25 cellular contexts compared by ENCODE assay signal in genomic region chr12:125311050-125311449, GRCh38.
"Had no signal": no experiment of that assay in that cellular context is flagged by ENCODE, and none has a peak within 500 bp of the region (broad histone marks: within the 10 kb centered on the region; RNA-seq: fewer than 3 reads in every experiment).

No MANE protein-coding gene starts in this region.

- DNase-seq: stimulated activated CD4-positive, alpha-beta T cell treated with anti-CD3 and anti-CD28 coated beads, Interleukin-2, amount 100 ng/mL, for 48 hours; stimulated activated CD4-positive, alpha-beta T cell treated with anti-CD3 and anti-CD28 coated beads, Interleukin-4, amount 100 ng/mL, for 1 hour; stimulated activated CD4-positive, alpha-beta T cell treated with anti-CD3 and anti-CD28 coated beads, Interleukin-4, amount 100 ng/mL, for 24 hours; stimulated activated CD4-positive, alpha-beta T cell treated with anti-CD3 and anti-CD28 coated beads, Interleukin-4, amount 100 ng/mL, for 4 hours; stimulated activated CD8-positive, alpha-beta memory T cell treated with anti-CD3 and anti-CD28 coated beads, Interleukin-4, amount 100 ng/mL, for 48 hours; stimulated activated naive B cell treated with anti-CD40 and anti-IgM and Interleukin-4, amounts not matched to agents 10 μg/mL and 1 μg/mL and 100 μg/mL, for 72 hours; stimulated activated naive CD4-positive, alpha-beta T cell; stimulated activated naive CD4-positive, alpha-beta T cell treated with Interleukin-2 at 50 U/mL for 16 hours; stimulated activated naive CD8-positive, alpha-beta T cell treated with anti-CD3 and anti-CD28 coated beads, Interleukin-15, amount 100 ng/mL, for 72 hours; stimulated activated naive CD8-positive, alpha-beta T cell treated with anti-CD3 and anti-CD28 coated beads, Interleukin-15, Interleukin-2, amounts not matched to agents 100 U/mL and 50 U/mL, for 24 hours; stomach; substantia nigra; testis; thyroid gland; tibial artery; transverse colon; trophoblast cell; upper lobe of left lung; upper lobe of right lung; uterus had no signal

- ATAC-seq: stimulated activated effector memory CD8-positive, alpha-beta T cell treated with anti-CD3 and anti-CD28 coated beads, Interleukin-12 subunit alpha, Interleukin-12 subunit beta, amount 100 ng/mL, for 72 hours; stimulated activated memory B cell treated with anti-CD40 and anti-IgM and Interleukin-4, amounts not matched to agents 10 μg/mL and 1 μg/mL and 100 μg/mL, for 72 hours; stimulated activated naive B cell treated with anti-CD40 and anti-IgM and Interleukin-4, amounts not matched to agents 10 μg/mL and 1 μg/mL and 100 μg/mL, for 72 hours; stimulated activated naive CD8-positive, alpha-beta T cell treated with anti-CD3 and anti-CD28 coated beads, Interleukin-15, amount 100 ng/mL, for 72 hours; stimulated activated naive CD8-positive, alpha-beta T cell treated with anti-CD3 and anti-CD28 coated beads, Interleukin-15, Interleukin-2, amounts not matched to agents 100 U/mL and 50 U/mL, for 24 hours; upper lobe of right lung had no signal

- H3K27ac ChIP-seq: stomach, suprapubic skin, testis, thoracic aorta, thyroid gland, tibial artery, transverse colon, upper lobe of left lung, upper lobe of right lung, uterus, vagina had no signal
